22 cellular contexts compared by ENCODE assay signal in the genomic region with DNA sequence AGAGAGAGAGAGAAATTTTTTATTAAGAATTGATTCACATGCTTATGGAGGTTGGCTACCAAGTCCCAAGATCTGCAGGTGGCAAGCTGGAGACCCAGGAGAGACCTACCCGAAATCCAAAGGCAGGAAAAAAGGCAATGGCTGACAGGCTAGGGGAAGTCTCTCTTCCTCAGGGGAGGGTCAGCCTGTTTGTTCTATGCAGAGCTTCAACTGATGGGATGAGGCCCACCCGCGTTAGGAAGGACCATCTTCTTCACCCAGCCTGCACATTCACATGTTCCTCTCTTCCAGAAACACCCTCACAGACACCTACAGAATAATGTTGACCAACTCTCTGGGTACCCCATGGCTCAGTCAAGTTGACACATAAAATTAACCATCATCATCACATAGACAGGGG.
DNase-seq lines count a peak whose midpoint lies in the region; ATAC-seq and TF ChIP-seq lines count a peak whose summit lies in the region.
"Had no signal": no experiment of that assay in that cellular context is flagged by ENCODE, and none has a peak within 500 bp of the region (broad histone marks: within the 10 kb centered on the region; RNA-seq: fewer than 3 reads in every experiment).

No MANE protein-coding gene starts in this region.

- no peaks in the 10 kb centered on the region for H3K79me2 ChIP-seq in mammary epithelial cell (ENCODE audit: insufficient read depth, low read length)

- H3K18ac ChIP-seq in mesenchymal stem cell (ENCODE audit: low read depth in 1 of 2, low read length in 2 of 2): no peak overlapping the region

- H4K20me1 ChIP-seq in mammary epithelial cell (ENCODE audit: insufficient read depth, low read length): no peaks in the 10 kb centered on the region
- H4K20me1 ChIP-seq: BLaER1 treated with 17β-estradiol and CSF1 and Interleukin-3, amounts not matched to agents 10 nM and 100 nM had no signal

- H3K23ac ChIP-seq in mesenchymal stem cell (ENCODE audit: low read length in 2 of 2): no peak overlapping the region

- H3K4me2 ChIP-seq in mammary epithelial cell (ENCODE audit: insufficient read depth, low read depth, low read length) (no peak overlapping the region), mesenchymal stem cell (ENCODE audit: low read length, poor library complexity, severe bottlenecking) (no peak overlapping the region)
- H3K4me2 ChIP-seq: BLaER1 treated with 17β-estradiol and CSF1 and Interleukin-3, amounts not matched to agents 10 nM and 100 nM had no signal

- H3K4me3 ChIP-seq in mammary epithelial cell (replicated peaks in 1 of 3; ENCODE audit: insufficient read depth in 1 of 3, low read depth in 2 of 3, low read length in 3 of 3) (no peak overlapping the region), mesenchymal stem cell (ENCODE audit: insufficient read depth in 1 of 2, low read depth in 1 of 2, low read length in 2 of 2) (no peak overlapping the region), sigmoid colon (no peak overlapping the region)
- H3K4me3 ChIP-seq: BLaER1 treated with 17β-estradiol and CSF1 and Interleukin-3, amounts not matched to agents 10 nM and 100 nM; SJCRH30 had no signal

- H2BK15ac ChIP-seq in mesenchymal stem cell (ENCODE audit: low read depth, poor library complexity, severe bottlenecking): no peak overlapping the region

- CTCF ChIA-PET in MCF 10A (lab: Yijun Ruan, JAX): interaction anchor here (0.6 to 2.3 kb wide), 5 partner anchors 25 to 118 kb away, joined by 3 to 9 read pairs (median 3); no protein-coding TSS in a partner anchor
- CTCF ChIA-PET in mammary epithelial cell (lab: Charles Lee; ENCODE audit: low non-redundant PET): no interaction called here

- TF ChIP-seq POLR2A in sigmoid colon (IDR thresholded peaks at IDR 0.05): no peak

- peaks cover 87% of the 10 kb centered on the region for H3K4me1 Mint-ChIP-seq in MCF 10A (ENCODE audit: insufficient read depth, unreplicated experiment)

- WGBS in mammary epithelial cell (ENCODE audit: low coverage, missing lambda C conversion rate): 100% methylated on average over 2 of the region's 3 CpGs
- WGBS in mesenchymal stem cell: 97% methylated on average over 3 of the region's 3 CpGs
- 95 to 97% methylated on average over 3 of the region's 3 CpGs for WGBS in sigmoid colon, 2 donors

- H2BK5ac ChIP-seq in mesenchymal stem cell (ENCODE audit: low read depth, low read length, poor library complexity, severe bottlenecking): no peak overlapping the region

- ATAC-seq in GM21786 (IDR thresholded peaks at IDR 0.05; ENCODE audit: unreplicated experiment) (no peak), HG03139 (IDR thresholded peaks at IDR 0.05; ENCODE audit: unreplicated experiment) (no peak)

- H3K79me1 ChIP-seq in mesenchymal stem cell (replicated peaks; ENCODE audit: low read length, poor library complexity, severe bottlenecking): no peaks in the 10 kb centered on the region

- H3K36me3 ChIP-seq in mammary epithelial cell (ENCODE audit: insufficient read depth, low read length) (no peaks in the 10 kb centered on the region), mesenchymal stem cell (ENCODE audit: control insufficient read depth in 1 of 2, insufficient read depth in 2 of 2, low read depth in 1 of 2, low read length in 2 of 2) (no peaks in the 10 kb centered on the region), sigmoid colon (no peaks in the 10 kb centered on the region)
- H3K36me3 ChIP-seq: BLaER1 treated with 17β-estradiol and CSF1 and Interleukin-3, amounts not matched to agents 10 nM and 100 nM; SJCRH30 had no signal

- H3K9me3 ChIP-seq in mammary epithelial cell (replicated peaks; ENCODE audit: insufficient read depth, low read length) (no peaks in the 10 kb centered on the region), mesenchymal stem cell (ENCODE audit: control insufficient read depth, low read length) (no peaks in the 10 kb centered on the region), sigmoid colon (no peaks in the 10 kb centered on the region)
- H3K9me3 ChIP-seq: BLaER1 treated with 17β-estradiol and CSF1 and Interleukin-3, amounts not matched to agents 10 nM and 100 nM; SJCRH30 had no signal

- DNase-seq in MCF 10A (ENCODE audit: unreplicated experiment): no peak
- no peak for DNase-seq in mammary epithelial cell
- DNase-seq in mesenchymal stem cell: no peak
- DNase-seq in sigmoid colon: no peak
- no peak for DNase-seq in hippocampal formation (lab: John Stamatoyannopoulos, UW)
- no peak for DNase-seq in NCI-H2107 (lab: John Stamatoyannopoulos, UW)
- DNase-seq: 8988T; CD8-positive, alpha-beta memory T cell; DND-41; GOT3; MV-4-11; NCI-H1417; NCI-H1930; NCI-H2171; NCI-H446; NK-92 treated with Interleukin-12 subunit alpha and Interleukin-12 subunit beta, amount 100 ng/mL, for 24 hours; OCI-M1; RPMI8226; SJCRH30 had no signal

- no peak overlapping the region for H2BK120ac ChIP-seq in mesenchymal stem cell (ENCODE audit: low read depth, low read length)

- H3K4ac ChIP-seq in mesenchymal stem cell (ENCODE audit: low read depth in 1 of 2, low read length in 2 of 2): no peak overlapping the region

- dilution Hi-C loops in mammary epithelial cell (cut with HindIII; ENCODE audit: low sequenced_read_pairs): no loop called here

- POLR2A ChIA-PET in MCF 10A (lab: Yijun Ruan, JAX): interaction anchor here (1.0 to 12.9 kb wide), 5 partner anchors 14 to 167 kb away, joined by 3 to 341 read pairs (median 6); no protein-coding TSS in a partner anchor

- H3K9me3 Mint-ChIP-seq in MCF 10A (ENCODE audit: unreplicated experiment): no peaks in the 10 kb centered on the region
- H3K9me3 Mint-ChIP-seq: CD8-positive, alpha-beta memory T cell had no signal

- H4K91ac ChIP-seq in mesenchymal stem cell (ENCODE audit: low read length): no peak overlapping the region

- no peaks in the 10 kb centered on the region for H3K27me3 Mint-ChIP-seq in MCF 10A (ENCODE audit: insufficient read depth, unreplicated experiment)

- intact Hi-C loops in MCF 10A (cut with micrococcal nuclease): no loop called here
- intact Hi-C loops in mammary epithelial cell (cut with micrococcal nuclease): no loop called here
- intact Hi-C loops in sigmoid colon (cut with DNase I): no loop called here

- BruUV-seq in MCF 10A (replicated peaks; lab: Mats Ljungman, UMichigan) (no TSS peak), mammary epithelial cell (replicated peaks; lab: Mats Ljungman, UMichigan) (no TSS peak)

- H3K14ac ChIP-seq in mesenchymal stem cell (ENCODE audit: low read length in 2 of 2): no peak overlapping the region

- no peaks in the 10 kb centered on the region for H3K27me3 ChIP-seq in mammary epithelial cell (ENCODE audit: insufficient read depth, low read length)
- H3K27me3 ChIP-seq in mesenchymal stem cell (ENCODE audit: control insufficient read depth in 1 of 2, insufficient read depth in 1 of 2, low read length in 2 of 2): no peaks in the 10 kb centered on the region
- H3K27me3 ChIP-seq in sigmoid colon: no peaks in the 10 kb centered on the region
- H3K27me3 ChIP-seq: SJCRH30 had no signal

- peaks cover 5% of the 10 kb centered on the region for H3K36me3 Mint-ChIP-seq in MCF 10A (ENCODE audit: insufficient read depth, unreplicated experiment)
- H3K36me3 Mint-ChIP-seq: CD8-positive, alpha-beta memory T cell had no signal

- TF ChIP-seq CTCF in MCF 10A (IDR thresholded peaks at IDR 0.05; ENCODE audit: unreplicated experiment) (no peak), mammary epithelial cell (conservative IDR thresholded peaks at IDR 0.05 in 1 of 2, IDR thresholded peaks at IDR 0.05 in 1 of 2; ENCODE audit: extremely low read depth in 1 of 2, insufficient read depth in 1 of 2, low read depth in 1 of 2, low read length in 2 of 2) (no peak), sigmoid colon (IDR thresholded peaks at IDR 0.05) (no peak)

- peak overlapping the region; percentile 0 to 70 for H2BK12ac ChIP-seq in mesenchymal stem cell (ENCODE audit: low read length in 2 of 2)

- H2AK5ac ChIP-seq in mesenchymal stem cell (ENCODE audit: low read length, severe bottlenecking): no peak overlapping the region

- no peak overlapping the region for H3K9ac ChIP-seq in mammary epithelial cell (ENCODE audit: insufficient read depth, low read length)
- no peak overlapping the region for H3K9ac ChIP-seq in mesenchymal stem cell (ENCODE audit: low read length)
- H3K9ac ChIP-seq: BLaER1 treated with 17β-estradiol and CSF1 and Interleukin-3, amounts not matched to agents 10 nM and 100 nM had no signal

- H3K27ac Mint-ChIP-seq in MCF 10A (ENCODE audit: low read depth, unreplicated experiment): peak overlapping the region; percentile 93

- in situ Hi-C loops in mammary epithelial cell (cut with MboI; ENCODE audit: low sequenced_read_pairs in 2 of 2): no loop called here

- H3K27ac ChIP-seq in mammary epithelial cell (ENCODE audit: insufficient read depth, low read depth, low read length): no peak overlapping the region
- H3K27ac ChIP-seq in mesenchymal stem cell (ENCODE audit: low read length, poor library complexity, severe bottlenecking): no peak overlapping the region
- H3K27ac ChIP-seq in sigmoid colon: peak overlapping the region; percentile 76 to 90 (median 86)
- H3K27ac ChIP-seq: BLaER1 treated with 17β-estradiol and CSF1 and Interleukin-3, amounts not matched to agents 10 nM and 100 nM; SJCRH30 had no signal

- no peak overlapping the region for H4K8ac ChIP-seq in mesenchymal stem cell (ENCODE audit: low read length)

- H2AFZ ChIP-seq in mammary epithelial cell (ENCODE audit: low read depth, low read length): no peak overlapping the region
- H2AFZ ChIP-seq in mesenchymal stem cell (ENCODE audit: low read depth, low read length): no peak overlapping the region

- no peak overlapping the region for H3K4me3 Mint-ChIP-seq in MCF 10A (ENCODE audit: unreplicated experiment)
- H3K4me3 Mint-ChIP-seq: CD8-positive, alpha-beta memory T cell had no signal

- peaks cover 67% of the 10 kb centered on the region for H3K4me1 ChIP-seq in mammary epithelial cell (ENCODE audit: insufficient read depth, low read length)
- peaks cover 25% of the 10 kb centered on the region for H3K4me1 ChIP-seq in mesenchymal stem cell (ENCODE audit: control insufficient read depth, insufficient read depth, low read depth, low read length)
- H3K4me1 ChIP-seq in sigmoid colon: peaks cover 0 to 96% (median 83%) of the 10 kb centered on the region in 4 donors

- no peak for TF ChIP-seq EP300 in sigmoid colon (IDR thresholded peaks at IDR 0.05)

Comparison
In these comparisons a context has a peak if more than half of its experiments do, and no peak if none do; other contexts are left out.
1. H3K27ac ChIP-seq: peak in sigmoid colon (4 of 4); none in mammary epithelial cell (single experiment) and mesenchymal stem cell (single experiment).